1 cellular context compared by ENCODE assay signal in the genomic region with DNA sequence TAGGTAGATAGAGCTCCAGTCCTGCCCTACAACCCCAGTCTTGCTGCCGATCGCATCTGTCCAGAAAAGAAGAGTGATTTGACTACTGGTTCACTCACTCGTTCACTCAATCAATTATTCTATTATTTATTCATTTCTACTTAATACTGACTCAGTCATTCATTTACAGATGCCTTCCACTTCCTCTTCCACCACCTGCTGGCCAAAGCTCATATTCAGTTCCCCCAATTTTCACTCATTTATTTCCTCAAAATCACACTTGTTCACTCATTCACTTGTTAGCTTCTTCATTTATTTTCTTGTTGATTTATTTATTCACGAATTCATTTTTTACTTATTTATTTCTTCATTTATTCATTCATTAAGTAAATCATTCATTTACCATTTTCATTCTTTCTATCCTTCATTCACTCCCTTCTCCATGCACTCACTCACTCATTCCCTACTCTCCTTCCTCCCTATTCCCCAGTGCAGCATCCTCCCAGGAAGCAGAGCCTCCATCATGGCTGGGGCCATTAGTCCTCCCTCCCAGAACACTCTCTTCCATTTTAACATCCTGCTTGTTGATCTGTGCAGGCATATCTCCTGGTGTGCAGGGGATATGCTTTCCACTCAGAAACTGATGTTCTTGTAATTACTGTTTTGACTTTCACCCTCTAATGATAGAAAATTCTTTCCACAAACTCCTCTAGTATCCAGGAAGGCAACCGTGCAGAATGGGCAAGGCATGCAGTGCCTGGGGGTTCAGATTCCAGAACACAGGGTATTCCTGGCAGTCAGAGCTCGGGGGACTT.
TF ChIP-seq lines count a peak whose summit lies in the region.

No MANE protein-coding gene starts in this region.

TF ChIP-seq in SK-N-SH treated with all-trans-retinoic acid at 6 μM for 48 hours, 23 proteins besides CTCF, POLR2A, EP300 and RAD21 (continued from another document):
- TF ChIP-seq ZFP3 (CRISPR knock-in tag; IDR thresholded peaks at IDR 0.05) = no peak
